ENCODE assay signal across 1 cellular context in genomic region chr16:11677959-11678881, GRCh38.
A peak's percentile ranks its signal among the peaks of the same experiment; 100 is the strongest.
TF ChIP-seq lines count a peak whose summit lies in the region.

No MANE protein-coding gene starts in this region.

TF ChIP-seq in GM12878, 131 proteins besides CTCF, POLR2A, EP300 and RAD21 (continued from another document and continues in another):
- TF ChIP-seq BCL3 (IDR thresholded peaks at IDR 0.05; ENCODE audit: borderline replicate concordance, insufficient read depth, low read depth, low read length, poor library complexity, severe bottlenecking) (no peak), JUNB (IDR thresholded peaks at IDR 0.05) (peak; percentile 57), MYC (IDR thresholded peaks at IDR 0.05; ENCODE audit: insufficient read depth, insufficient read length, insufficient replicate concordance, low read length, severe bottlenecking) (no peak), PBX3 (IDR thresholded peaks at IDR 0.05; ENCODE audit: insufficient replicate concordance, low read depth, low read length) (no peak), CHD1 (IDR thresholded peaks at IDR 0.05; ENCODE audit: low read depth, low read length) (no peak), NRF1 (conservative IDR thresholded peaks at IDR 0.05; ENCODE audit: low read depth, low read length) (no peak), POLR2AphosphoS5 (IDR thresholded peaks at IDR 0.05; ENCODE audit: low read length) (peak; percentile 60; the same call in 1 of the 2 replicates), RAD51 (IDR thresholded peaks at IDR 0.05) (no peak), ZNF622 (IDR thresholded peaks at IDR 0.05) (no peak), ZNF24 (IDR thresholded peaks at IDR 0.05) (no peak), SMARCA5 (IDR thresholded peaks at IDR 0.05) (0 out of 2 replicates have a peak, but pooled peaks have one; percentile 40), SREBF2 (IDR thresholded peaks at IDR 0.05; ENCODE audit: low read length) (no peak), CBX5 (IDR thresholded peaks at IDR 0.05; ENCODE audit: low read depth) (no peak), MTA2 (IDR thresholded peaks at IDR 0.05; ENCODE audit: low read depth) (peak; percentile 62), HDAC2 (IDR thresholded peaks at IDR 0.05) (no peak), NR2C2 (IDR thresholded peaks at IDR 0.05; ENCODE audit: borderline replicate concordance, control insufficient read depth, insufficient read length, low read depth) (no peak), STAT1 (conservative IDR thresholded peaks at IDR 0.05) (no peak), REST (IDR thresholded peaks at IDR 0.05; ENCODE audit: low read depth, low read length) (no peak), ATF3 (IDR thresholded peaks at IDR 0.05; ENCODE audit: borderline replicate concordance, extremely low read depth, low read depth, low read length) (no peak), USF1 (IDR thresholded peaks at IDR 0.05; ENCODE audit: borderline replicate concordance, extremely low read length, insufficient read depth, low read depth, low read length) (no peak), CUX1 (IDR thresholded peaks at IDR 0.05; ENCODE audit: insufficient replicate concordance, low read depth, low read length) (no peak), SKIL (IDR thresholded peaks at IDR 0.05; ENCODE audit: low read depth, poor library complexity, severe bottlenecking) (peak; percentile 75), TCF12 (IDR thresholded peaks at IDR 0.05; ENCODE audit: low read depth, low read length) (no peak), NKRF (conservative IDR thresholded peaks at IDR 0.05) (no peak), HDGF (IDR thresholded peaks at IDR 0.05) (peak; percentile 76; the same call in 1 of the 2 replicates), IRF5 (IDR thresholded peaks at IDR 0.05; ENCODE audit: borderline replicate concordance) (no peak), SUZ12 (IDR thresholded peaks at IDR 0.05; ENCODE audit: unreplicated experiment) (no peak), ZBED1 (IDR thresholded peaks at IDR 0.05; ENCODE audit: borderline replicate concordance) (peak; percentile 61; the same call in 1 of the 2 replicates), EGR1 (IDR thresholded peaks at IDR 0.05; ENCODE audit: borderline replicate concordance in 1 of 2, low read depth in 2 of 2, low read length in 2 of 2) (no peak), RCOR1 (conservative IDR thresholded peaks at IDR 0.05; ENCODE audit: low read depth, low read length) (no peak), RFX5 (IDR thresholded peaks at IDR 0.05; ENCODE audit: low read depth, low read length) (no peak), YBX1 (IDR thresholded peaks at IDR 0.05) (no peak), RELA (IDR thresholded peaks at IDR 0.05; ENCODE audit: borderline replicate concordance, partially characterized antibody) (no peak), CEBPZ (IDR thresholded peaks at IDR 0.05; ENCODE audit: low read depth, low read length) (no peak), DPF2 (IDR thresholded peaks at IDR 0.05) (peak; percentile 87; the same call in 1 of the 2 replicates), YY1 (IDR thresholded peaks at IDR 0.05; ENCODE audit: low read depth, low read length) (no peak), NBN (IDR thresholded peaks at IDR 0.05) (0 out of 2 replicates have a peak, but pooled peaks have one; percentile 61), PAX8 (IDR thresholded peaks at IDR 0.05) (no peak), HDAC6 (IDR thresholded peaks at IDR 0.05; ENCODE audit: unreplicated experiment) (no peak)
